ENCODE assay signal across 9 cellular contexts in genomic region chr3:184315871-184316661, GRCh38. TPM values are rescaled to one million over a fixed set of nuclear protein-coding genes. Genes with fewer than 3 reads are reported as not detected.
DNase-seq lines count a peak whose midpoint lies in the region; ATAC-seq and TF ChIP-seq lines count a peak whose summit lies in the region.
"Had no signal": no experiment of that assay in that cellular context is flagged by ENCODE, and none has a peak within 500 bp of the region (broad histone marks: within the 10 kb centered on the region; RNA-seq: fewer than 3 reads in every experiment).

No MANE protein-coding gene starts in this region.

- no peak for DNase-seq in Caco-2
- DNase-seq in NT2/D1 (ENCODE audit: low read depth, low spot score): no peak
- DNase-seq in KG1 (lab: John Stamatoyannopoulos, UW): no peak

- intact Hi-C loops in Caco-2 (cut with micrococcal nuclease; ENCODE audit: unreplicated experiment): no loop called here
- intact Hi-C loops in dendritic cell treated with granulocyte-macrophage colony-stimulating factor and Interleukin-4, amounts not matched to agents 40 ng/mL and 50 ng/mL, for 4 days (cut with micrococcal nuclease): no loop called here

- H3K27ac Mint-ChIP-seq in Caco-2 (ENCODE audit: unreplicated experiment) (peak overlapping the region; percentile 67), nephron (peak overlapping the region; percentile 75 to 95 (median 90))
- peak overlapping the region; percentile 72 for H3K27ac Mint-ChIP-seq in dendritic cell treated with granulocyte-macrophage colony-stimulating factor and Interleukin-4, amounts not matched to agents 40 ng/mL and 50 ng/mL, for 4 days

- H3K9ac ChIP-seq in NT2/D1 (ENCODE audit: insufficient read length, low read depth): peak overlapping the region; percentile 97

- peaks cover 55% of the 10 kb centered on the region for H3K36me3 Mint-ChIP-seq in Caco-2 (ENCODE audit: insufficient read depth, unreplicated experiment)
- H3K36me3 Mint-ChIP-seq in dendritic cell treated with granulocyte-macrophage colony-stimulating factor and Interleukin-4, amounts not matched to agents 40 ng/mL and 50 ng/mL, for 4 days (ENCODE audit: low read depth): peaks cover 52% of the 10 kb centered on the region
- peaks cover 31% of the 10 kb centered on the region for H3K36me3 Mint-ChIP-seq in nephron (ENCODE audit: low read depth)

- H3K4me3 Mint-ChIP-seq in Caco-2 (ENCODE audit: unreplicated experiment) (peak overlapping the region; percentile 85), nephron (peak overlapping the region; percentile 87 to 90 (median 89))
- H3K4me3 Mint-ChIP-seq in dendritic cell treated with granulocyte-macrophage colony-stimulating factor and Interleukin-4, amounts not matched to agents 40 ng/mL and 50 ng/mL, for 4 days: peak overlapping the region; percentile 80

- peaks cover 9% of the 10 kb centered on the region for H3K4me1 Mint-ChIP-seq in Caco-2 (ENCODE audit: low read depth, unreplicated experiment)
- peaks cover 51% of the 10 kb centered on the region for H3K4me1 Mint-ChIP-seq in dendritic cell treated with granulocyte-macrophage colony-stimulating factor and Interleukin-4, amounts not matched to agents 40 ng/mL and 50 ng/mL, for 4 days (ENCODE audit: low read depth)
- peaks cover 27% of the 10 kb centered on the region for H3K4me1 Mint-ChIP-seq in nephron

- POLR2A ChIA-PET in Caco-2 (lab: Charles Lee): no interaction called here

- H3K9me3 Mint-ChIP-seq in Caco-2 (ENCODE audit: unreplicated experiment) (no peaks in the 10 kb centered on the region), nephron (no peaks in the 10 kb centered on the region)
- H3K9me3 Mint-ChIP-seq in dendritic cell treated with granulocyte-macrophage colony-stimulating factor and Interleukin-4, amounts not matched to agents 40 ng/mL and 50 ng/mL, for 4 days: no peaks in the 10 kb centered on the region

- peaks cover 1% of the 10 kb centered on the region for H3K36me3 ChIP-seq in Caco-2 (ENCODE audit: control insufficient read depth, insufficient read depth, low read length)
- H3K36me3 ChIP-seq in NT2/D1 (ENCODE audit: insufficient read depth, insufficient read length, low read length): peaks cover 60% of the 10 kb centered on the region

- H3K4me3 ChIP-seq in Caco-2 (ENCODE audit: low read depth, low read length) (peak overlapping the region; percentile 89), NT2/D1 (ENCODE audit: insufficient read length, low read depth) (peak overlapping the region; percentile 93)

- H3K4me1 ChIP-seq in Caco-2 (peaks cover 11% of the 10 kb centered on the region), NT2/D1 (ENCODE audit: insufficient read depth, insufficient read length) (peaks cover 21% of the 10 kb centered on the region)

- H3K9me3 ChIP-seq in Caco-2 (no peaks in the 10 kb centered on the region), NT2/D1 (ENCODE audit: insufficient read depth, low read length) (no peaks in the 10 kb centered on the region)

- CTCF ChIA-PET in Caco-2 (lab: Charles Lee): interaction anchor here (0.6 kb wide), 1 partner anchor 227 kb away, joined by 4 read pairs; no protein-coding TSS in a partner anchor

- ATAC-seq in HG03571 (IDR thresholded peaks at IDR 0.05; ENCODE audit: unreplicated experiment) (no peak), GM21515 (IDR thresholded peaks at IDR 0.05; ENCODE audit: unreplicated experiment) (no peak), GM19324 (IDR thresholded peaks at IDR 0.05; ENCODE audit: low FRiP score, unreplicated experiment) (no peak)

- H3K27me3 ChIP-seq in Caco-2 (replicated peaks; ENCODE audit: control insufficient read depth, insufficient read depth, low read length): no peaks in the 10 kb centered on the region
- no peaks in the 10 kb centered on the region for H3K27me3 ChIP-seq in NT2/D1 (ENCODE audit: insufficient read depth, insufficient read length)

- H3K27me3 Mint-ChIP-seq in Caco-2 (ENCODE audit: insufficient read depth, unreplicated experiment) (no peaks in the 10 kb centered on the region), nephron (ENCODE audit: low read depth) (no peaks in the 10 kb centered on the region)
- H3K27me3 Mint-ChIP-seq in dendritic cell treated with granulocyte-macrophage colony-stimulating factor and Interleukin-4, amounts not matched to agents 40 ng/mL and 50 ng/mL, for 4 days: no peaks in the 10 kb centered on the region

- TF ChIP-seq CTCF in Caco-2 (IDR thresholded peaks at IDR 0.05; ENCODE audit: insufficient read depth in 1 of 2, low read depth in 1 of 2, low read length in 1 of 2, severe bottlenecking in 1 of 2, unreplicated experiment in 1 of 2): no peak
- TF ChIP-seq CTCF in nephron (IDR thresholded peaks at IDR 0.05; ENCODE audit: unreplicated experiment in 3 of 3): no peak

- BruUV-seq in Caco-2 (replicated peaks; lab: Mats Ljungman, UMichigan): no TSS peak

RNA-seq across cellular contexts. Expression of gene EIF4G1, which starts 1.7 kb away (rescaled TPM):
- 410 and 423 TPM in 2 replicates for total RNA-seq in Caco-2 (2022)

RNA-seq across cellular contexts. Expression of gene PSMD2, which starts 17.0 kb away (rescaled TPM):
- 285 and 294 TPM in 2 replicates for total RNA-seq in Caco-2 (2022)

RNA-seq across cellular contexts. Expression of gene FAM131A, which starts 21.3 kb away (rescaled TPM):
- total RNA-seq in Caco-2 (2022): 6.1 and 6.7 TPM in 2 replicates

RNA-seq across cellular contexts. Expression of gene ECE2, which starts 40.2 kb away (rescaled TPM):
- not detected in 2 replicates for total RNA-seq in Caco-2 (2022)
- total RNA-seq: LHCN-M2 had no signal

RNA-seq across cellular contexts. Expression of gene CLCN2, which starts 45.3 kb away (rescaled TPM):
- 23.0 and 28.6 TPM in 2 replicates for total RNA-seq in Caco-2 (2022)
